1 cellular context compared by ENCODE assay signal in the genomic region with DNA sequence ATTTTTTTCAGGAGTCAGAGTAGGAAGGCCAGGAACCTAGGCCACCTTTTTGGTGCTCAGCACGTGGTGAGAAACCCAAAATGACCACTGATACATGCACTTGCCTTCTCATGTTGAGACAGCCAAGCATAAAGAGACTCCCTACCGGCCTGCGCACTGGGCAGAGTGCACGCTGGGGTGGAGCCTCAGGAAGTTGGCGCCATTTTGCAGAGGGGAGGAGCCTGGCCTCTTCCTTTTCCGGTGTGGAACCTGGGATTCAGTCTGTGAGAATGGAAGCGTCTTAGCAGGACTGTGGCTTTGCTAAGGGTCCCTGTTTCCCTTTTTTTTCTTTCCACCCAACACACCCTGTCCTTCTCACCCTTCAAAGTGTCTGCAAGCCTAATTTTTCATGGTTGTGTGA.
TF ChIP-seq lines count a peak whose summit lies in the region.

No MANE protein-coding gene starts in this region.

TF ChIP-seq in K562, 482 proteins besides CTCF, POLR2A, EP300 and RAD21:
- TF ChIP-seq PATZ1 (CRISPR knock-in tag; IDR thresholded peaks at IDR 0.05; ENCODE audit: borderline replicate concordance) (no peak), NRF1 (conservative IDR thresholded peaks at IDR 0.05 in 1 of 2, IDR thresholded peaks at IDR 0.05 in 1 of 2) (peak; percentile 55 to 68), DNMT1 (IDR thresholded peaks at IDR 0.05) (no peak), GABPA (tag; conservative IDR thresholded peaks at IDR 0.05; ENCODE audit: low read depth) (peak; percentile 63), CREM (IDR thresholded peaks at IDR 0.05; ENCODE audit: low read depth) (no peak), PTTG1 (tag; IDR thresholded peaks at IDR 0.05; ENCODE audit: low read depth) (no peak), TBP (optimal IDR thresholded peaks at IDR 0.05; ENCODE audit: low read depth, low read length) (no peak), EHMT2 (IDR thresholded peaks at IDR 0.05) (peak; percentile 77; the same call in 1 of the 2 replicates), SAFB2 (IDR thresholded peaks at IDR 0.05; ENCODE audit: borderline replicate concordance, low read depth, low read length, severe bottlenecking) (no peak), YY1 (IDR thresholded peaks at IDR 0.05; ENCODE audit: borderline replicate concordance in 1 of 3, control insufficient read depth in 1 of 3, extremely low read depth in 1 of 3, insufficient read depth in 3 of 3, insufficient read length in 1 of 3, insufficient replicate concordance in 2 of 3, low read depth in 1 of 3, low read length in 2 of 3) (peak in 2 of 3 experiments; percentile 11 to 77), ILF3 (IDR thresholded peaks at IDR 0.05; ENCODE audit: borderline replicate concordance) (no peak), ZNF311 (CRISPR knock-in tag; IDR thresholded peaks at IDR 0.05) (no peak), MCM2 (IDR thresholded peaks at IDR 0.05; ENCODE audit: low read depth) (no peak), ZBTB40 (IDR thresholded peaks at IDR 0.05) (0 out of 2 replicates have a peak, but pooled peaks have one; percentile 18), ZBTB40 (CRISPR knock-in tag; IDR thresholded peaks at IDR 0.05) (no peak), MIER1 (IDR thresholded peaks at IDR 0.05; ENCODE audit: low read depth) (no peak)
- TF ChIP-seq, protein P1, sequence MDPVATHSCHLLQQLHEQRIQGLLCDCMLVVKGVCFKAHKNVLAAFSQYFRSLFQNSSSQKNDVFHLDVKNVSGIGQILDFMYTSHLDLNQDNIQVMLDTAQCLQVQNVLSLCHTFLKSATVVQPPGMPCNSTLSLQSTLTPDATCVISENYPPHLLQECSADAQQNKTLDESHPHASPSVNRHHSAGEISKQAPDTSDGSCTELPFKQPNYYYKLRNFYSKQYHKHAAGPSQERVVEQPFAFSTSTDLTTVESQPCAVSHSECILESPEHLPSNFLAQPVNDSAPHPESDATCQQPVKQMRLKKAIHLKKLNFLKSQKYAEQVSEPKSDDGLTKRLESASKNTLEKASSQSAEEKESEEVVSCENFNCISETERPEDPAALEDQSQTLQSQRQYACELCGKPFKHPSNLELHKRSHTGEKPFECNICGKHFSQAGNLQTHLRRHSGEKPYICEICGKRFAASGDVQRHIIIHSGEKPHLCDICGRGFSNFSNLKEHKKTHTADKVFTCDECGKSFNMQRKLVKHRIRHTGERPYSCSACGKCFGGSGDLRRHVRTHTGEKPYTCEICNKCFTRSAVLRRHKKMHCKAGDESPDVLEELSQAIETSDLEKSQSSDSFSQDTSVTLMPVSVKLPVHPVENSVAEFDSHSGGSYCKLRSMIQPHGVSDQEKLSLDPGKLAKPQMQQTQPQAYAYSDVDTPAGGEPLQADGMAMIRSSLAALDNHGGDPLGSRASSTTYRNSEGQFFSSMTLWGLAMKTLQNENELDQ (CRISPR knock-in tag; IDR thresholded peaks at IDR 0.05; ENCODE audit: borderline replicate concordance) = no peak
- TF ChIP-seq, protein P2, sequence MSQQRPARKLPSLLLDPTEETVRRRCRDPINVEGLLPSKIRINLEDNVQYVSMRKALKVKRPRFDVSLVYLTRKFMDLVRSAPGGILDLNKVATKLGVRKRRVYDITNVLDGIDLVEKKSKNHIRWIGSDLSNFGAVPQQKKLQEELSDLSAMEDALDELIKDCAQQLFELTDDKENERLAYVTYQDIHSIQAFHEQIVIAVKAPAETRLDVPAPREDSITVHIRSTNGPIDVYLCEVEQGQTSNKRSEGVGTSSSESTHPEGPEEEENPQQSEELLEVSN (IDR thresholded peaks at IDR 0.05; ENCODE audit: borderline replicate concordance in 1 of 2, extremely low read depth in 1 of 2, insufficient read depth in 1 of 2, insufficient read length in 1 of 2, low read depth in 1 of 2, low read length in 1 of 2, poor library complexity in 1 of 2, severe bottlenecking in 1 of 2) = peak in 1 of 2 experiments; percentile 41
- TF ChIP-seq, protein P3, sequence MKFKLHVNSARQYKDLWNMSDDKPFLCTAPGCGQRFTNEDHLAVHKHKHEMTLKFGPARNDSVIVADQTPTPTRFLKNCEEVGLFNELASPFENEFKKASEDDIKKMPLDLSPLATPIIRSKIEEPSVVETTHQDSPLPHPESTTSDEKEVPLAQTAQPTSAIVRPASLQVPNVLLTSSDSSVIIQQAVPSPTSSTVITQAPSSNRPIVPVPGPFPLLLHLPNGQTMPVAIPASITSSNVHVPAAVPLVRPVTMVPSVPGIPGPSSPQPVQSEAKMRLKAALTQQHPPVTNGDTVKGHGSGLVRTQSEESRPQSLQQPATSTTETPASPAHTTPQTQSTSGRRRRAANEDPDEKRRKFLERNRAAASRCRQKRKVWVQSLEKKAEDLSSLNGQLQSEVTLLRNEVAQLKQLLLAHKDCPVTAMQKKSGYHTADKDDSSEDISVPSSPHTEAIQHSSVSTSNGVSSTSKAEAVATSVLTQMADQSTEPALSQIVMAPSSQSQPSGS (CRISPR knock-in tag; IDR thresholded peaks at IDR 0.05) = no peak
- TF ChIP-seq, protein P4, sequence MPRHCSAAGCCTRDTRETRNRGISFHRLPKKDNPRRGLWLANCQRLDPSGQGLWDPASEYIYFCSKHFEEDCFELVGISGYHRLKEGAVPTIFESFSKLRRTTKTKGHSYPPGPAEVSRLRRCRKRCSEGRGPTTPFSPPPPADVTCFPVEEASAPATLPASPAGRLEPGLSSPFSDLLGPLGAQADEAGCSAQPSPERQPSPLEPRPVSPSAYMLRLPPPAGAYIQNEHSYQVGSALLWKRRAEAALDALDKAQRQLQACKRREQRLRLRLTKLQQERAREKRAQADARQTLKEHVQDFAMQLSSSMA (CRISPR knock-in tag; IDR thresholded peaks at IDR 0.05) = no peak
